Comparison of ENCODE assay signal across 8 cellular contexts in genomic region chr1:234722904-234723588, GRCh38.
A peak's percentile ranks its signal among the peaks of the same experiment; 100 is the strongest.
DNase-seq lines count a peak whose midpoint lies in the region; ATAC-seq lines count a peak whose summit lies in the region.

No MANE protein-coding gene starts in this region.

- no peak for ATAC-seq in GM19023 (IDR thresholded peaks at IDR 0.05; ENCODE audit: unreplicated experiment)

- DNase-seq in C1 segment of cervical spinal cord (lab: John Stamatoyannopoulos, UW) (peak in 12 of 14 donors; percentile 46 to 85 (median 78)), NCI-H1694 (lab: John Stamatoyannopoulos, UW) (peak; percentile 75), dermis microvascular lymphatic vessel endothelial cell (ENCODE audit: low read depth in 2 of 2) (peak; percentile 84 to 87), midbrain (lab: John Stamatoyannopoulos, UW) (peak; percentile 80), foreskin melanocyte (no peak)
- DNase-seq in activated CD4-positive, alpha-beta T cell treated with anti-CD3 and anti-CD28 coated beads, Interleukin-2, amount 50 U/mL, for 4 hours: peak; percentile 75 to 77
- peak; percentile 31 for DNase-seq in stimulated activated CD8-positive, alpha-beta memory T cell treated with anti-CD3 and anti-CD28 coated beads, Interleukin-15, amount 100 ng/mL, for 1 hour (ENCODE audit: low read depth)
